Comparison of ENCODE assay signal across 36 cellular contexts in the genomic region with DNA sequence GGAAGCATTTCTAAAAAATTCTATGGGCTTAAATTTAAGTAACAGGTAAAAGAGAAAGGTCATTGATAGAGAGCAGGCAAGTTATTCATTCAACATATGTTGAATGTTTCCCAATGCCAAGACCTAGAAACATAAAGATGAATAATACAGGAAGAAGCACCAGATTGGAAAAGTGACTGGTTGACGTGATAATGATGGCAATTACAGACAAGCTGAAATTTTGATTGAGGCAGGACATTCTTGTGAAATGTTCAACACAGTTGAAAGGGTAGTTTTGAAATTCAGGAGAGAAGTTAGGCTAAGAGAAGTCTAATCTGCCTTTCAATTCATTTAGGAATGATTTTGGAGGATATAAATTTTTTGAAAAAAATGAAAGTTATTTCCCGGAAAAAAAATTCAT.
"Had no signal": no experiment of that assay in that cellular context is flagged by ENCODE, and none has a peak within 500 bp of the region (broad histone marks: within the 10 kb centered on the region; RNA-seq: fewer than 3 reads in every experiment).

No MANE protein-coding gene starts in this region.

- H3K27me3 Mint-ChIP-seq: activated CD8-positive, alpha-beta T cell treated with anti-CD3 and anti-CD28 coated beads for 36 hours; activated naive CD8-positive, alpha-beta T cell treated with anti-CD3 and anti-CD28 coated beads for 36 hours; activated T-helper 17 cell treated with anti-CD3 and anti-CD28 coated beads, Interleukin-2, amount 50 U/mL, for 72 hours; T-cell; T-helper 17 cell had no signal

- ATAC-seq: activated CD8-positive, alpha-beta T cell treated with anti-CD3 and anti-CD28 coated beads for 36 hours; activated T-cell treated with anti-CD3 and anti-CD28 coated beads, Interleukin-2, amount 50 U/mL, for 72 hours; activated T-helper 17 cell treated with anti-CD3 and anti-CD28 coated beads, Interleukin-2, amount 50 U/mL, for 72 hours; Panc1; SK-N-SH treated with all-trans-retinoic acid at 6 μM for 48 hours; T-cell; T-helper 17 cell had no signal

- H3K36me3 ChIP-seq: brain microvascular endothelial cell, SJSA1, WERI-Rb-1 had no signal

- H3K27ac Mint-ChIP-seq: activated CD8-positive, alpha-beta T cell treated with anti-CD3 and anti-CD28 coated beads for 36 hours; activated naive CD8-positive, alpha-beta T cell treated with anti-CD3 and anti-CD28 coated beads for 36 hours; activated T-cell treated with anti-CD3 and anti-CD28 coated beads, Interleukin-2, amount 50 U/mL, for 72 hours; activated T-helper 17 cell treated with anti-CD3 and anti-CD28 coated beads, Interleukin-2, amount 50 U/mL, for 72 hours; T-cell; T-helper 17 cell had no signal

- H3K9me3 ChIP-seq: SJSA1 had no signal

- H3K36me3 Mint-ChIP-seq: activated naive CD8-positive, alpha-beta T cell treated with anti-CD3 and anti-CD28 coated beads for 36 hours; T-cell had no signal

- H3K4me3 ChIP-seq: SJSA1 had no signal

- H3K4me3 Mint-ChIP-seq: activated CD8-positive, alpha-beta T cell treated with anti-CD3 and anti-CD28 coated beads for 36 hours; activated naive CD8-positive, alpha-beta T cell treated with anti-CD3 and anti-CD28 coated beads for 36 hours; activated T-cell treated with anti-CD3 and anti-CD28 coated beads, Interleukin-2, amount 50 U/mL, for 72 hours; activated T-helper 17 cell treated with anti-CD3 and anti-CD28 coated beads, Interleukin-2, amount 50 U/mL, for 72 hours; T-cell; T-helper 17 cell had no signal

- H3K4me1 Mint-ChIP-seq: activated naive CD8-positive, alpha-beta T cell treated with anti-CD3 and anti-CD28 coated beads for 36 hours; activated T-helper 17 cell treated with anti-CD3 and anti-CD28 coated beads, Interleukin-2, amount 50 U/mL, for 72 hours; T-cell; T-helper 17 cell had no signal

- H3K27me3 ChIP-seq: brain microvascular endothelial cell, SJSA1 had no signal

- H3K27ac ChIP-seq: brain microvascular endothelial cell, SJSA1, WERI-Rb-1 had no signal

- DNase-seq: activated CD4-positive, alpha-beta T cell treated with anti-CD3 and anti-CD28 coated beads for 1 hour; activated CD4-positive, alpha-beta T cell treated with anti-CD3 and anti-CD28 coated beads for 48 hours; activated CD4-positive, alpha-beta T cell treated with anti-CD3 and anti-CD28 coated beads, Interleukin-2, amount 50 U/mL, for 4 hours; activated CD4-positive, CD25-positive, alpha-beta regulatory T cell; activated CD8-positive, alpha-beta T cell treated with anti-CD3 and anti-CD28 coated beads for 36 hours; activated effector memory CD4-positive, alpha-beta T cell treated with anti-CD3 and anti-CD28 coated beads, Interleukin-2, amount 50 U/mL, for 16 hours; activated naive CD4-positive, alpha-beta T cell; activated naive CD4-positive, alpha-beta T cell treated with anti-CD3 and anti-CD28 coated beads, Interleukin-2, amount 50 U/mL, for 16 hours; activated naive CD8-positive, alpha-beta T cell treated with anti-CD3 and anti-CD28 coated beads for 36 hours; activated T-cell treated with anti-CD3 and anti-CD28 coated beads, Interleukin-2, amount 50 U/mL, for 1 hour; activated T-cell treated with anti-CD3 and anti-CD28 coated beads, Interleukin-2, amount 50 U/mL, for 72 hours; amniotic stem cell; aorta; brain microvascular endothelial cell; central memory CD4-positive, alpha-beta T cell; Kasumi-1; KG1; MM.1S; MV-4-11; NCI-H1092; NCI-H1436 treated with DMSO at 0.1 percent for 48 hours; NCI-H1694 treated with DMSO at 0.1 percent for 48 hours; NCI-H2029; NCI-H2227 treated with DMSO at 0.1 percent for 48 hours; NCI-H524 treated with DMSO at 0.1 percent for 48 hours; NCI-H748 treated with DMSO at 0.1 percent for 48 hours; NK-92 treated with Interleukin-12 subunit alpha and Interleukin-12 subunit beta, amount 100 ng/mL, for 24 hours; RPMI8226; SHP77 treated with DMSO at 0.1 percent for 48 hours; T-cell; T-helper 17 cell; WERI-Rb-1 had no signal
